8 cellular contexts compared by ENCODE assay signal in genomic region chr17:7351665-7352558, GRCh38. TPM values are rescaled to one million over a fixed set of nuclear protein-coding genes. Genes with fewer than 3 reads are reported as not detected.
DNase-seq lines count a peak whose midpoint lies in the region; ATAC-seq, FAIRE-seq and TF ChIP-seq lines count a peak whose summit lies in the region.

Gene KCTD11 (plus strand): TSS chr17:7352162.

- H3K9me3 Mint-ChIP-seq in activated T-cell treated with anti-CD3 and anti-CD28 coated beads, Interleukin-2, amount 50 U/mL, for 72 hours, result no peaks in the 10 kb centered on the region

- H3K4me3 ChIP-seq in A549, result peak within 1 kb of the TSS; percentile 70
- peak within 1 kb of the TSS; percentile 75 for H3K4me3 ChIP-seq in OCI-LY7 (ENCODE audit: low read depth, low read length, poor library complexity, severe bottlenecking)
- H3K4me3 ChIP-seq in esophagus squamous epithelium, result peak within 1 kb of the TSS; percentile 80 to 89 (median 87)

- intact Hi-C loops in OCI-LY7 (cut with micrococcal nuclease; ENCODE audit: unreplicated experiment) (loop anchor here (1.0 to 5.0 kb wide), 6 partner anchors 23 to 335 kb away; partner anchors contain the start of genes GPS2, NEURL4, POLR2A and SLC2A4), esophagus squamous epithelium (cut with DNase I) (no loop called here)

- H3K4me2 ChIP-seq in A549, result peak within 1 kb of the TSS; percentile 90
- peak within 1 kb of the TSS; percentile 91 for H3K4me2 ChIP-seq in OCI-LY7 (ENCODE audit: low read length)

- no TSS peak for BruUV-seq in OCI-LY7 (replicated peaks; lab: Mats Ljungman, UMichigan)

- peak in 1 of 2 experiments; percentile 39; a peak in 1 of 5 replicates for TF ChIP-seq EP300 in A549 (IDR thresholded peaks at IDR 0.05)

- CTCF ChIA-PET in A549 (lab: Yijun Ruan, JAX), result interaction anchor here (0.6 to 18.5 kb wide), 23 partner anchors 8 to 543 kb away, joined by 3 to 433 read pairs (median 8); partner anchors contain the start of genes ACAP1, FGF11, NEURL4 and PLSCR3
- CTCF ChIA-PET in OCI-LY7 (lab: Charles Lee; ENCODE audit: unreplicated experiment), result no interaction called here

- TF ChIP-seq CTCF in A549 (IDR thresholded peaks at IDR 0.05) (peak; percentile 60), OCI-LY7 (conservative IDR thresholded peaks at IDR 0.05; ENCODE audit: low read length) (peak; percentile 74), esophagus squamous epithelium (IDR thresholded peaks at IDR 0.05) (peak in 5 of 6 experiments; percentile 12 to 53 (median 37))

- H3K9me2 ChIP-seq in OCI-LY7 (ENCODE audit: insufficient read depth, low read length), result no peaks in the 10 kb centered on the region

- H3K4me1 ChIP-seq in A549 (peaks cover 52% of the 10 kb centered on the region), OCI-LY7 (ENCODE audit: insufficient read depth, low read length, poor library complexity, severe bottlenecking) (peaks cover 36% of the 10 kb centered on the region), esophagus squamous epithelium (peaks cover 48 to 74% (median 54%) of the 10 kb centered on the region in 3 donors)

- H3K9me3 ChIP-seq in A549 (no peaks in the 10 kb centered on the region), OCI-LY7 (ENCODE audit: low read length) (no peaks in the 10 kb centered on the region), esophagus squamous epithelium (no peaks in the 10 kb centered on the region)

- H3K79me2 ChIP-seq in OCI-LY7 (ENCODE audit: insufficient read depth, low read depth, low read length), result no peaks in the 10 kb centered on the region

- no peaks in the 10 kb centered on the region for H3K27me3 ChIP-seq in esophagus squamous epithelium

- no peak for TF ChIP-seq RAD21 in A549 (conservative IDR thresholded peaks at IDR 0.05 in 1 of 2, IDR thresholded peaks at IDR 0.05 in 1 of 2)

- H3K4me3 Mint-ChIP-seq in activated T-cell treated with anti-CD3 and anti-CD28 coated beads, Interleukin-2, amount 50 U/mL, for 72 hours, result peak within 1 kb of the TSS; percentile 84 to 93

- under 1% methylated on average over 28 of the region's 93 CpGs for WGBS in A549 (ENCODE audit: missing lambda C conversion rate)
- 0 to 6% methylated on average over 2 to 4 of the region's 93 CpGs for whole genome bisulfite sequencing in esophagus squamous epithelium, 2 donors

- H3K36me3 ChIP-seq in OCI-LY7 (ENCODE audit: insufficient read depth, low read length) (peaks cover 26% of the 10 kb centered on the region), esophagus squamous epithelium (no peaks in the 10 kb centered on the region)

- no peak for FAIRE-seq in A549 (lab: Jason Lieb, UNC)

- H4K20me1 ChIP-seq in OCI-LY7 (ENCODE audit: insufficient read depth, low read length), result no peaks in the 10 kb centered on the region

- POLR2A ChIA-PET in A549 (lab: Yijun Ruan, JAX), result interaction anchor here (0.7 to 1.5 kb wide), 8 partner anchors 15 to 335 kb away, joined by 3 to 7 read pairs (median 3); partner anchors contain the start of genes MPDU1, NEURL4, PLSCR3 and SLC16A13
- POLR2A ChIA-PET in OCI-LY7 (lab: Charles Lee), result interaction anchor here (0.6 to 0.9 kb wide), 2 partner anchors 15 to 84 kb away, joined by 3 to 4 read pairs; partner anchors contain the start of gene ACAP1

- peak within 1 kb of the TSS; percentile 92 to 96 for H3K27ac ChIP-seq in A549
- peak within 1 kb of the TSS; percentile 55 for H3K27ac ChIP-seq in OCI-LY7 (ENCODE audit: low read depth, low read length, poor library complexity, severe bottlenecking)
- H3K27ac ChIP-seq in esophagus squamous epithelium, result peak within 1 kb of the TSS; percentile 98 to 100 (median 98)

- TF ChIP-seq POLR2A in A549 (IDR thresholded peaks at IDR 0.05; ENCODE audit: low read length) (peak; percentile 69), esophagus squamous epithelium (IDR thresholded peaks at IDR 0.05) (peak in 3 of 4 donors; percentile 8 to 64 (median 34))

- H2AFZ ChIP-seq in OCI-LY7 (ENCODE audit: low read length), result peak within 1 kb of the TSS; percentile 53

- DNase-seq in A549 (ENCODE audit: low read depth in 1 of 2, low spot score in 1 of 2) (peak; percentile 91 to 96), OCI-LY7 (ENCODE audit: low spot score) (peak; percentile 80), esophagus squamous epithelium (lab: John Stamatoyannopoulos, UW) (no peak), myocyte (ENCODE audit: low read depth) (peak; percentile 93)
- peak; percentile 88 for DNase-seq in activated T-cell treated with anti-CD3 and anti-CD28 coated beads, Interleukin-2, amount 50 U/mL, for 72 hours
- DNase-seq in stimulated activated naive CD4-positive, alpha-beta T cell (lab: John Stamatoyannopoulos, UW), result peak; percentile 34 to 72 (median 63)

- peaks cover 53% of the 10 kb centered on the region for H3K4me1 Mint-ChIP-seq in activated T-cell treated with anti-CD3 and anti-CD28 coated beads, Interleukin-2, amount 50 U/mL, for 72 hours (ENCODE audit: low read depth)

- peak; percentile 57 to 79 for ATAC-seq in A549
- peak; percentile 53 for ATAC-seq in GM18867 (IDR thresholded peaks at IDR 0.05; ENCODE audit: unreplicated experiment)
- ATAC-seq in HG03097 (IDR thresholded peaks at IDR 0.05; ENCODE audit: low FRiP score, unreplicated experiment), result peak; percentile 55
- ATAC-seq in activated T-cell treated with anti-CD3 and anti-CD28 coated beads, Interleukin-2, amount 50 U/mL, for 72 hours (replicated peaks in 1 of 2), result peak; percentile 73 to 78

- H3K27me3 Mint-ChIP-seq in activated T-cell treated with anti-CD3 and anti-CD28 coated beads, Interleukin-2, amount 50 U/mL, for 72 hours (ENCODE audit: low read depth), result peaks cover 4% of the 10 kb centered on the region

- H3K36me3 Mint-ChIP-seq in activated T-cell treated with anti-CD3 and anti-CD28 coated beads, Interleukin-2, amount 50 U/mL, for 72 hours (ENCODE audit: insufficient read depth in 2 of 2), result peaks cover 4 to 5% of the 10 kb centered on the region in 2 donors

- peak within 1 kb of the TSS; percentile 94 for H3K27ac Mint-ChIP-seq in activated T-cell treated with anti-CD3 and anti-CD28 coated beads, Interleukin-2, amount 50 U/mL, for 72 hours

TF ChIP-seq in A549, 52 proteins besides CTCF, POLR2A, EP300 and RAD21 (continues in another document):
- TF ChIP-seq BCL3 (IDR thresholded peaks at IDR 0.05) (peak; percentile 79), ZFP36 (IDR thresholded peaks at IDR 0.05; ENCODE audit: borderline replicate concordance, partially characterized antibody) (no peak), ELK1 (IDR thresholded peaks at IDR 0.05; ENCODE audit: low read depth, low read length) (no peak), SREBF2 (IDR thresholded peaks at IDR 0.05) (no peak), MAZ (IDR thresholded peaks at IDR 0.05; ENCODE audit: borderline replicate concordance, low read depth, low read length) (no peak), EHF (CRISPR knock-in tag; IDR thresholded peaks at IDR 0.05) (no peak), RARB (CRISPR knock-in tag; IDR thresholded peaks at IDR 0.05) (no peak), ZNF302 (CRISPR knock-in tag; IDR thresholded peaks at IDR 0.05) (no peak), NR3C1 (IDR thresholded peaks at IDR 0.05) (no peak), TFCP2L1 (CRISPR knock-in tag; IDR thresholded peaks at IDR 0.05) (0 out of 2 replicates have a peak, but pooled peaks have one; percentile 40), CBX8 (IDR thresholded peaks at IDR 0.05) (no peak), EHMT2 (IDR thresholded peaks at IDR 0.05; ENCODE audit: low read depth) (no peak), HOXB13 (CRISPR knock-in tag; IDR thresholded peaks at IDR 0.05; ENCODE audit: low read depth) (no peak), FOSL2 (IDR thresholded peaks at IDR 0.05) (no peak), FOSL2 (CRISPR knock-in tag; IDR thresholded peaks at IDR 0.05) (peak; percentile 80), HDAC2 (IDR thresholded peaks at IDR 0.05) (no peak), HOXA7 (CRISPR knock-in tag; IDR thresholded peaks at IDR 0.05) (no peak), BHLHE40 (IDR thresholded peaks at IDR 0.05; ENCODE audit: low read depth, low read length) (no peak), CHD2 (IDR thresholded peaks at IDR 0.05; ENCODE audit: low read length, partially characterized antibody) (no peak), FOXS1 (CRISPR knock-in tag; IDR thresholded peaks at IDR 0.05) (no peak)

RNA-seq across cellular contexts. Expression of gene KCTD11, which starts in this region (rescaled TPM):
- polyA plus RNA-seq in A549 (2011; rRNA removed) (6.1 and 7.0 TPM in 2 replicates), A549 (2017; fragmentation: RNase III; extraction: RNeasy Plus Mini Kit Qiagen cat#74134 plus additional on column Dnase treatment) (9.6 to 10.7 TPM (median 10.3 TPM) in 3 replicates)
- polyA plus RNA-seq in A549 (2012; cell fraction: cytosol; rRNA removed), result 4.9 and 7.7 TPM in 2 replicates
- 11.1 and 14.7 TPM in 2 replicates for polyA plus RNA-seq in A549 (2012; cell fraction: nucleus; rRNA removed)
- 6.9 and 8.8 TPM in 2 replicates for polyA minus RNA-seq in A549 (2011; rRNA and poly(A)+ RNA removed)
- total RNA-seq in OCI-LY7 (2014; rRNA removed; shearing (Covaris generic)), result 4.1 and 6.0 TPM in 2 replicates
- total RNA-seq in OCI-LY7 (2022) (7.6 and 8.6 TPM in 2 replicates), esophagus squamous epithelium (10 to 100 TPM; 12.6 to 26.6 (median 22.1) TPM), myocyte (10.0 and 10.1 TPM in 2 replicates)
- total RNA-seq in activated T-cell treated with anti-CD3 and anti-CD28 coated beads, Interleukin-2, amount 50 U/mL, for 72 hours, result 1 to 10 TPM; 4.9 to 5.5 TPM
- polyA plus RNA-seq in myocyte (2012), result 50.9 TPM
